8 cellular contexts compared by ENCODE assay signal in the genomic region with DNA sequence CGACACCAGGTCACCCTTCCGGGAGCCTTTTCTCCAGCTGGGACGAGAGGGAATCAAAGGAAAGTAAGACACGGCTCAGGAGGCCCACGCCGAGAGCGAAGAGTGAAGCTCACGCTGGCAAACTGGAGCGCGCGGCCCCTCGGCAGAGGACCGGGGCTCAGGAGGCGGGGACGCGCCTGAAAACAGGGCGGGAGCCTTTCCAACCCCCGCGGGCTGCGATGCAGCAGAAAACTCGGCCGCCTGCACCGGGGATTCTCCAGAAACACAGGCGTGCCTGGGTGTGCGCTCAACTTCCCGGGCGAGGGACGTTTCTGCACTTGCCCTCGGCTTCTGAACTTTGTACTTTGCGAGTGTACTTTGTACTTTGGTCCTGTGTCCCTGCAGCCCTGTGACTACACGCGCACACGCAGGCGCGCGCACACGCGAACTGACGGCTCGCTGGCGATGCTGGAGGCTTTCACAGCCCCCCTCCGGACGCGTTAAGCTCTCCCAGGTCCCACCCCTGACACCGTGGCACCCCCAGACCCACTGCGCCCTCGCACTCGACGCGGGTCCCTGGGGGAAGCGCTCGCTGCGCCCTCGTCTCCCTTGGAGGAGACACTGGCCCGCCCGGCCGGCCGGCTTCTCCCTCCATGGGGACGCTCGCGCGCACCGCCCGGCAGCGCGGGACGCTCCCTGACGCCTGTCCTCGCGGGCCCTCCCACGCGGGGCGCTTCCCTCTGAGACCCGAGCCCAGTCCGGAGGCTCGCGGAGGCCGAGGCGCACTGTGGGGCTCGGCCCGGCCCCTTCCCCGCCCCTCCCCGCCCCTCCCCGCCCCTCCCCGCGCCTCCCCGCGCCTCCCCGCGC.
DNase-seq lines count a peak whose midpoint lies in the region; ATAC-seq and TF ChIP-seq lines count a peak whose summit lies in the region.

No MANE protein-coding gene starts in this region.

- peak overlapping the region; percentile 73 to 96 (median 81) for H3K4me3 ChIP-seq in skin epidermis

- no peak for TF ChIP-seq CTCF in VCaP (conservative IDR thresholded peaks at IDR 0.05)

- ATAC-seq in GM21526 (IDR thresholded peaks at IDR 0.05; ENCODE audit: low FRiP score, unreplicated experiment) = peak; percentile 35

- in situ Hi-C loops in KBM-7 (cut with MboI; ENCODE audit: low pct_unique_long_range_greater_than_20kb, low sequenced_read_pairs) = no loop called here

- peak; percentile 56 for DNase-seq in EH (ENCODE audit: low read depth)
- peak; percentile 20 for DNase-seq in KBM-7
- peak; percentile 63 for DNase-seq in cerebellar cortex (ENCODE audit: low spot score)
- DNase-seq in iris pigment epithelial cell (ENCODE audit: low read depth) = peak; percentile 53
- DNase-seq in NCI-H187 (lab: John Stamatoyannopoulos, UW) = no peak

- H3K27ac ChIP-seq in VCaP = peak overlapping the region; percentile 40; the same call in 1 of the 2 replicates
- peak overlapping the region in 20 of 21 experiments; percentile 37 to 95 (median 79) for H3K27ac ChIP-seq in skin epidermis

Comparison
In these comparisons a context has a peak if more than half of its experiments do, and no peak if none do; other contexts are left out.
1. DNase-seq: peak in EH (single experiment), KBM-7 (single experiment), cerebellar cortex (single experiment) and iris pigment epithelial cell (single experiment); none in NCI-H187 (0 of 2).